ENCODE assay signal across 3 cellular contexts in the genomic region with DNA sequence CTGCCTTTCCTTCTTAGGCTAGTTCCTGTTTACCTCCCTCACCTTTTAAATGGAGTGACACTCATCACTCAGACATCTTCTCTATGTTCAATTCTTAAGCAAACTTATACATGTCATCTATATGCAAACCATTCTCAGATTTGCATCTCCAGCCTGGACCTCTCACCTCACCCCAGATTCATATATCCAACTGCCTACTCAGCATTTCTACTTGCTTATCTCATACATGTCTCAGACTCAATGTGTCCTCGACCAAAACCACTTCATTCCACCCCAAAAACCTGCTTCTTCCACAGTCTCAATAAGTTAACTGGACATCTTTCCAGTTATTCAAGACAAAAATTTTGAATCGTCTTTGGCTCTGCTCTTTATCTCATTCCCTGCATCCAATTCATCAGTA.
TF ChIP-seq lines count a peak whose summit lies in the region.

No MANE protein-coding gene starts in this region.

TF ChIP-seq in A549, 52 proteins besides CTCF, POLR2A, EP300 and RAD21:
- TF ChIP-seq MAFK (IDR thresholded peaks at IDR 0.05; ENCODE audit: partially characterized antibody) (peak; percentile 45), EHF (CRISPR knock-in tag; IDR thresholded peaks at IDR 0.05) (no peak), HOXB13 (CRISPR knock-in tag; IDR thresholded peaks at IDR 0.05; ENCODE audit: low read depth) (no peak)

TF ChIP-seq in IMR-90, 13 proteins besides CTCF, POLR2A, EP300 and RAD21:
- peak; percentile 68 for TF ChIP-seq MAFK (IDR thresholded peaks at IDR 0.05; ENCODE audit: low read depth, low read length)
- TF ChIP-seq MAZ (IDR thresholded peaks at IDR 0.05; ENCODE audit: borderline replicate concordance, low read depth, low read length) = no peak

TF ChIP-seq in K562, 482 proteins besides CTCF, POLR2A, EP300 and RAD21:
- TF ChIP-seq PYGO2 (tag; IDR thresholded peaks at IDR 0.05) (no peak), MAFF (IDR thresholded peaks at IDR 0.05; ENCODE audit: low read length) (peak; percentile 5; the same call in 1 of the 2 replicates), ZNF316 (IDR thresholded peaks at IDR 0.05) (peak; percentile 28; the same call in 1 of the 2 replicates), HDGF (IDR thresholded peaks at IDR 0.05) (no peak), TEAD4 (IDR thresholded peaks at IDR 0.05; ENCODE audit: low read length) (no peak), TEAD4 (CRISPR knock-in tag; IDR thresholded peaks at IDR 0.05; ENCODE audit: borderline replicate concordance) (no peak), RERE (CRISPR knock-in tag; IDR thresholded peaks at IDR 0.05; ENCODE audit: borderline replicate concordance) (no peak), SAFB2 (IDR thresholded peaks at IDR 0.05; ENCODE audit: borderline replicate concordance, low read depth, low read length, severe bottlenecking) (no peak), C11orf30 (IDR thresholded peaks at IDR 0.05; ENCODE audit: low read depth) (peak; percentile 27; the same call in 1 of the 2 replicates), EZH2 (IDR thresholded peaks at IDR 0.05; ENCODE audit: borderline replicate concordance, low read depth, low read length) (no peak), SREBF2 (CRISPR knock-in tag; IDR thresholded peaks at IDR 0.05) (no peak), ZZZ3 (IDR thresholded peaks at IDR 0.05) (no peak)
- TF ChIP-seq, protein P1, sequence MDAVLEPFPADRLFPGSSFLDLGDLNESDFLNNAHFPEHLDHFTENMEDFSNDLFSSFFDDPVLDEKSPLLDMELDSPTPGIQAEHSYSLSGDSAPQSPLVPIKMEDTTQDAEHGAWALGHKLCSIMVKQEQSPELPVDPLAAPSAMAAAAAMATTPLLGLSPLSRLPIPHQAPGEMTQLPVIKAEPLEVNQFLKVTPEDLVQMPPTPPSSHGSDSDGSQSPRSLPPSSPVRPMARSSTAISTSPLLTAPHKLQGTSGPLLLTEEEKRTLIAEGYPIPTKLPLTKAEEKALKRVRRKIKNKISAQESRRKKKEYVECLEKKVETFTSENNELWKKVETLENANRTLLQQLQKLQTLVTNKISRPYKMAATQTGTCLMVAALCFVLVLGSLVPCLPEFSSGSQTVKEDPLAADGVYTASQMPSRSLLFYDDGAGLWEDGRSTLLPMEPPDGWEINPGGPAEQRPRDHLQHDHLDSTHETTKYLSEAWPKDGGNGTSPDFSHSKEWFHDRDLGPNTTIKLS (IDR thresholded peaks at IDR 0.05; ENCODE audit: borderline replicate concordance, low read depth) = no peak
